8 cellular contexts compared by ENCODE assay signal in genomic region chr20:49811825-49812462, GRCh38. TPM values are rescaled to one million over a fixed set of nuclear protein-coding genes. Genes with fewer than 3 reads are reported as not detected.
DNase-seq lines count a peak whose midpoint lies in the region; FAIRE-seq and TF ChIP-seq lines count a peak whose summit lies in the region.

No MANE protein-coding gene starts in this region.

- no peaks in the 10 kb centered on the region for H3K27me3 ChIP-seq in stomach smooth muscle (ENCODE audit: control insufficient read depth in 1 of 2, insufficient read depth in 2 of 2, low read length in 2 of 2)

- POLR2A ChIA-PET in GM10248 (lab: Yijun Ruan, JAX), result interaction anchor here (0.6 kb wide), 1 partner anchor 1052 kb away, joined by 3 read pairs; no protein-coding TSS in a partner anchor

- no peak for FAIRE-seq in HTR-8/SVneo (lab: Jason Lieb, UNC)

- H3K4me3 ChIP-seq in stomach smooth muscle (ENCODE audit: low read length in 2 of 2), result peak overlapping the region; percentile 87 to 96

- no peaks in the 10 kb centered on the region for H3K9me3 ChIP-seq in stomach smooth muscle (ENCODE audit: control insufficient read depth in 2 of 2, low read length in 2 of 2)

- peaks cover 14% of the 10 kb centered on the region for H3K4me1 ChIP-seq in stomach smooth muscle (ENCODE audit: control insufficient read depth, insufficient read depth, low read length)

- H3K9ac ChIP-seq in stomach smooth muscle (ENCODE audit: low read length in 2 of 2), result peak overlapping the region; percentile 91 to 97

- peaks cover 4 to 7% of the 10 kb centered on the region in 2 donors for H3K36me3 ChIP-seq in stomach smooth muscle (ENCODE audit: control insufficient read depth in 2 of 2, insufficient read depth in 2 of 2, low read length in 2 of 2)

- DNase-seq in Daoy (ENCODE audit: low read depth) (peak; percentile 76), HTR-8/SVneo (ENCODE audit: insufficient read length, low spot score) (peak; percentile 78), iris pigment epithelial cell (ENCODE audit: low read depth) (peak; percentile 40), superior temporal gyrus (ENCODE audit: extremely low spot score) (no peak), SKM-1 (lab: John Stamatoyannopoulos, UW; ENCODE audit: unreplicated experiment) (no peak), GM10248 (ENCODE audit: extremely low spot score) (no peak)

- no peak for TF ChIP-seq CTCF in GM10248 (IDR thresholded peaks at IDR 0.05; ENCODE audit: control extremely low read depth, extremely low read depth, low read depth, missing control alignments)

- H3K27ac ChIP-seq in angular gyrus (ENCODE audit: low read depth, low read length), result peak overlapping the region; percentile 90
- peak overlapping the region; percentile 75 for H3K27ac ChIP-seq in stomach smooth muscle (ENCODE audit: low read length)

- CTCF ChIA-PET in GM10248 (lab: Yijun Ruan, JAX), result interaction anchor here (1.0 to 1.2 kb wide), 4 partner anchors 25 to 202 kb away, joined by 3 to 4 read pairs (median 3); no protein-coding TSS in a partner anchor

RNA-seq across cellular contexts. Expression of gene SLC9A8, which starts 0.7 kb away (rescaled TPM):
- 2.2 and 2.3 TPM in 2 replicates for total RNA-seq in Daoy (2014; rRNA removed; shearing (Covaris generic))

Comparison
In these comparisons a context has a peak if more than half of its experiments do, and no peak if none do; other contexts are left out.
1. DNase-seq: peak in Daoy (single experiment), HTR-8/SVneo (single experiment) and iris pigment epithelial cell (single experiment); none in superior temporal gyrus (single experiment), SKM-1 (single experiment) and GM10248 (single experiment).